In the genomic region with DNA sequence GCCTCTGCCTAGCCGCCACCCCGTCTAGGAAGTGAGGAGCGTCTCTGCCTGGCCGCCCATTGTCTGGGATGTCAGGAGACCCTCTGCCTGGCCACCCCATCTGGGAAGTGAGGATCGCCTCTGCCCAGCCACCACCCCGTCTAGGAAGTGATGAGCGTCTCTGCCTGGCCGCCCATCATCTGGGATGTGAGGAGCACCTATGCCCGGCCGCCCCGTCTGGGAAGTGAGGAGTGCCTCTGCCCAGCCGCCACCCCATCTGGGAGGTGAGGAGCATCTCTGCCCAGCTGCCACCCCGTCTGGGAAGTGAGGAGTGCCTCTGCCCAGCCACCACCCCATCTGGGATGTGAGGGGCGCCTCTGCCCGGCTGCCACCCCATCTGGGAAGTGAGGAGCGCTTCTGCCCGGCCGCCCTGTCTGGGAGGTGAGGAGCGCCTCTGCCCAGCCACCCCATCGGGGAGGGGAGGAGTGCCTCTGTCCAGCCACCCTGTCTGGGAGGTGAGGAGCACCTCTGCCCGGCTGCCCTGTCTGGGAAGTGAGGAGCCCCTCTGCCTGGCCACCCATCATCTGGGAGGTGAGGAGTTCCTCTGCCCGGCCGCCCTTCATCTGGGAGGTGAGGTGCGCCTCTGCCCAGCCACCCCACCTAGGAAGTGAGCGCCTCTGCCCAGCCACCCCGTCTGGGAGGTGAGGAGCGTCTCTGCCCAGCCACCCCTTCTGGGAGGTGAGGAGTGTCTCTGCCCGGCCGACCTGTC, we compare ENCODE assay signal across 1 cellular context. TPM values are rescaled to one million over a fixed set of nuclear protein-coding genes. Genes with fewer than 3 reads are reported as not detected.
"Had no signal": no experiment of that assay in that cellular context is flagged by ENCODE, and none has a peak within 500 bp of the region (broad histone marks: within the 10 kb centered on the region; RNA-seq: fewer than 3 reads in every experiment).

No MANE protein-coding gene starts in this region.

RNA-seq across cellular contexts. Expression of gene SLAMF6, which starts 8.9 kb away (rescaled TPM):
- total RNA-seq: WTC11 had no signal
